8 cellular contexts compared by ENCODE assay signal in genomic region chr20:34111712-34112599, GRCh38.
A peak's percentile ranks its signal among the peaks of the same experiment; 100 is the strongest.
DNase-seq lines count a peak whose midpoint lies in the region; ATAC-seq, FAIRE-seq and TF ChIP-seq lines count a peak whose summit lies in the region.

EIF2S2 (minus strand) TSS chr20:34112243; CDS start chr20:34112110, 133 bp downstream.

- DNase-seq in AG09319 (ENCODE audit: extremely low read depth, low read depth) (peak; percentile 99), NCI-H446 treated with DMSO at 0.1 percent for 48 hours (lab: John Stamatoyannopoulos, UW) (peak; percentile 97), cerebellar cortex (ENCODE audit: low spot score) (peak; percentile 97)
- DNase-seq in stimulated activated CD4-positive, alpha-beta T cell treated with anti-CD3 and anti-CD28 coated beads, Interleukin-12 subunit alpha, Interleukin-12 subunit beta, amount 100 ng/mL, for 4 hours = peak; percentile 89

- peak; percentile 38 for FAIRE-seq in islet of Langerhans (lab: Jason Lieb, UNC)

- peak; percentile 94 for ATAC-seq in GM19035 (IDR thresholded peaks at IDR 0.05; ENCODE audit: unreplicated experiment)
- ATAC-seq in HG03354 (IDR thresholded peaks at IDR 0.05; ENCODE audit: poor library complexity, severe bottlenecking, unreplicated experiment) = peak; percentile 92
- peak; percentile 88 to 90 for ATAC-seq in activated CD4-positive, CD25-positive, alpha-beta regulatory T cell treated with anti-CD3 and anti-CD28 coated beads, Interleukin-2, amount 50 U/mL, for 24 hours

- TF ChIP-seq CTCF in AG09319 (IDR thresholded peaks at IDR 0.05; ENCODE audit: low read depth, low read length) = no peak

Comparison
In these comparisons a context has a peak if more than half of its experiments do, and no peak if none do; other contexts are left out.
1. Peak in every context shown above with its lines: DNase-seq and ATAC-seq.